Comparison of ENCODE assay signal across 16 cellular contexts in genomic region chr6:132725947-132726607, GRCh38. TPM values are rescaled to one million over a fixed set of nuclear protein-coding genes. Genes with fewer than 3 reads are reported as not detected.
DNase-seq lines count a peak whose midpoint lies in the region; ATAC-seq and TF ChIP-seq lines count a peak whose summit lies in the region.
"Had no signal": no experiment of that assay in that cellular context is flagged by ENCODE, and none has a peak within 500 bp of the region (broad histone marks: within the 10 kb centered on the region; RNA-seq: fewer than 3 reads in every experiment).

No MANE protein-coding gene starts in this region.

- H3K9me3 ChIP-seq in right atrium auricular region = no peaks in the 10 kb centered on the region
- H3K9me3 ChIP-seq: breast epithelium had no signal

- no peaks in the 10 kb centered on the region for H3K27me3 ChIP-seq in right atrium auricular region
- H3K27me3 ChIP-seq: breast epithelium had no signal

- peaks cover 18% of the 10 kb centered on the region for H3K4me1 Mint-ChIP-seq in activated T-helper 2 cell treated with anti-CD3 and anti-CD28 coated beads, Interferon-gamma antibody, Interleukin-2, Interleukin-4, amounts not matched to agents 10 μg/mL and 5 μg/mL and 100 μg/mL, durations not matched to agents 14 hours and 24 hours and 36 hours (ENCODE audit: low read depth)
- H3K4me1 Mint-ChIP-seq: naive B cell had no signal

- no peak for DNase-seq in activated T-cell treated with anti-CD3 and anti-CD28 coated beads, Interleukin-2, amount 50 U/mL, for 48 hours
- DNase-seq in activated T-helper 2 cell treated with anti-CD3 and anti-CD28 coated beads, Interferon-gamma antibody, Interleukin-2, Interleukin-4, amounts not matched to agents 10 μg/mL and 5 μg/mL and 100 μg/mL, durations not matched to agents 14 hours and 24 hours and 36 hours (ENCODE audit: low spot score) = no peak
- DNase-seq in HuH-7.5 (ENCODE audit: low spot score) (no peak), right atrium auricular region (ENCODE audit: low spot score) (no peak)
- DNase-seq: activated effector memory CD4-positive, alpha-beta T cell treated with Interleukin-2 at 50 U/mL for 16 hours; naive B cell; right cardiac atrium had no signal

- intact Hi-C loops in activated T-helper 2 cell treated with anti-CD3 and anti-CD28 coated beads, Interferon-gamma antibody, Interleukin-2, Interleukin-4, amounts not matched to agents 10 μg/mL and 5 μg/mL and 100 μg/mL, durations not matched to agents 14 hours and 24 hours and 36 hours (cut with micrococcal nuclease) = loop anchor here (5.0 kb wide), 1 partner anchor 36 kb away; no protein-coding TSS in a partner anchor

- no peaks in the 10 kb centered on the region for H3K27me3 Mint-ChIP-seq in activated T-helper 2 cell treated with anti-CD3 and anti-CD28 coated beads, Interferon-gamma antibody, Interleukin-2, Interleukin-4, amounts not matched to agents 10 μg/mL and 5 μg/mL and 100 μg/mL, durations not matched to agents 14 hours and 24 hours and 36 hours (ENCODE audit: low read depth)
- H3K27me3 Mint-ChIP-seq: naive B cell; stimulated activated naive CD8-positive, alpha-beta T cell treated with anti-CD3 and anti-CD28 coated beads, Interleukin-15, Interleukin-2, amounts not matched to agents 100 ng/mL and 50 ng/mL, for 24 hours had no signal

- no peak overlapping the region for H3K4me3 ChIP-seq in right atrium auricular region
- H3K4me3 ChIP-seq: breast epithelium, SK-N-MC had no signal

- H3K36me3 Mint-ChIP-seq in activated T-helper 2 cell treated with anti-CD3 and anti-CD28 coated beads, Interferon-gamma antibody, Interleukin-2, Interleukin-4, amounts not matched to agents 10 μg/mL and 5 μg/mL and 100 μg/mL, durations not matched to agents 14 hours and 24 hours and 36 hours (ENCODE audit: low read depth) = no peaks in the 10 kb centered on the region
- H3K36me3 Mint-ChIP-seq: WTC11 had no signal

- no peaks in the 10 kb centered on the region for H3K4me1 ChIP-seq in right atrium auricular region
- H3K4me1 ChIP-seq: breast epithelium had no signal

- no peaks in the 10 kb centered on the region for H3K36me3 ChIP-seq in right atrium auricular region
- H3K36me3 ChIP-seq: breast epithelium had no signal

- no peak overlapping the region for H3K27ac Mint-ChIP-seq in activated T-helper 2 cell treated with anti-CD3 and anti-CD28 coated beads, Interferon-gamma antibody, Interleukin-2, Interleukin-4, amounts not matched to agents 10 μg/mL and 5 μg/mL and 100 μg/mL, durations not matched to agents 14 hours and 24 hours and 36 hours
- H3K27ac Mint-ChIP-seq: stimulated activated naive CD8-positive, alpha-beta T cell treated with anti-CD3 and anti-CD28 coated beads, Interleukin-15, Interleukin-2, amounts not matched to agents 100 ng/mL and 50 ng/mL, for 24 hours; WTC11 had no signal

- no peak for TF ChIP-seq CTCF in right atrium auricular region (IDR thresholded peaks at IDR 0.05)

- ATAC-seq in GM18499 (IDR thresholded peaks at IDR 0.05; ENCODE audit: insufficient read depth, unreplicated experiment) (peak; percentile 82), GM19351 (IDR thresholded peaks at IDR 0.05; ENCODE audit: unreplicated experiment) (peak; percentile 74), HG02763 (IDR thresholded peaks at IDR 0.05; ENCODE audit: unreplicated experiment) (peak; percentile 78), HG03469 (IDR thresholded peaks at IDR 0.05; ENCODE audit: unreplicated experiment) (peak; percentile 68)
- ATAC-seq: right cardiac atrium, WTC11 had no signal

- H3K9me3 Mint-ChIP-seq in activated T-helper 2 cell treated with anti-CD3 and anti-CD28 coated beads, Interferon-gamma antibody, Interleukin-2, Interleukin-4, amounts not matched to agents 10 μg/mL and 5 μg/mL and 100 μg/mL, durations not matched to agents 14 hours and 24 hours and 36 hours = no peaks in the 10 kb centered on the region
- H3K9me3 Mint-ChIP-seq: naive B cell; stimulated activated naive CD8-positive, alpha-beta T cell treated with anti-CD3 and anti-CD28 coated beads, Interleukin-15, Interleukin-2, amounts not matched to agents 100 ng/mL and 50 ng/mL, for 24 hours; WTC11 had no signal

- H3K4me3 Mint-ChIP-seq in activated T-helper 2 cell treated with anti-CD3 and anti-CD28 coated beads, Interferon-gamma antibody, Interleukin-2, Interleukin-4, amounts not matched to agents 10 μg/mL and 5 μg/mL and 100 μg/mL, durations not matched to agents 14 hours and 24 hours and 36 hours (ENCODE audit: low read depth) = no peak overlapping the region
- H3K4me3 Mint-ChIP-seq: naive B cell; stimulated activated naive CD8-positive, alpha-beta T cell treated with anti-CD3 and anti-CD28 coated beads, Interleukin-15, Interleukin-2, amounts not matched to agents 100 ng/mL and 50 ng/mL, for 24 hours; WTC11 had no signal

- H3K27ac ChIP-seq in right atrium auricular region = no peak overlapping the region
- H3K27ac ChIP-seq: breast epithelium, SK-N-MC had no signal

RNA-seq across cellular contexts. Expression of gene VNN1, which starts 12.2 kb away (rescaled TPM):
- not detected in 2 replicates for total RNA-seq in activated T-helper 2 cell treated with anti-CD3 and anti-CD28 coated beads, Interferon-gamma antibody, Interleukin-2, Interleukin-4, amounts not matched to agents 10 μg/mL and 5 μg/mL and 100 μg/mL, durations not matched to agents 14 hours and 24 hours and 36 hours
- total RNA-seq in right atrium auricular region = 1 to 10 TPM in 1 of 2 donors, under 1 TPM in 1; 0.19 to 1.1 TPM

RNA-seq across cellular contexts. Expression of gene VNN2, which starts 31.6 kb away (rescaled TPM):
- 4.7 and 5.0 TPM in 2 replicates for total RNA-seq in activated T-helper 2 cell treated with anti-CD3 and anti-CD28 coated beads, Interferon-gamma antibody, Interleukin-2, Interleukin-4, amounts not matched to agents 10 μg/mL and 5 μg/mL and 100 μg/mL, durations not matched to agents 14 hours and 24 hours and 36 hours
- total RNA-seq in right atrium auricular region = 1 to 10 TPM; 3.8 to 5.8 TPM
- total RNA-seq: glomerular endothelial cell, WTC11 had no signal
